Comparison of ENCODE assay signal across 8 cellular contexts in the genomic region with DNA sequence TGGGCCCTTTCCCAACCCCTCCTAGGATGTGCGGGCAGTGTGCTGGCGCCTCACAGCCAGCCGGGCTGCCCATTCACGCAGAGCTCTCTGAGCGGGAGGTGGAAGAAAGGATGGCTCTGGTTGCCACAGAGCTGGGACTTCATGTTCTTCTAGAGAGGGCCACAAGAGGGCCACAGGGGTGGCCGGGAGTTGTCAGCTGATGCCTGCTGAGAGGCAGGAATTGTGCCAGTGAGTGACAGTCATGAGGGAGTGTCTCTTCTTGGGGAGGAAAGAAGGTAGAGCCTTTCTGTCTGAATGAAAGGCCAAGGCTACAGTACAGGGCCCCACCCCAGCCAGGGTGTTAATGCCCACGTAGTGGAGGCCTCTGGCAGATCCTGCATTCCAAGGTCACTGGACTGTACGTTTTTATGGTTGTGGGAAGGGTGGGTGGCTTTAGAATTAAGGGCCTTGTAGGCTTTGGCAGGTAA. TPM values are rescaled to one million over a fixed set of nuclear protein-coding genes. Genes with fewer than 3 reads are reported as not detected.
DNase-seq lines count a peak whose midpoint lies in the region; ATAC-seq and TF ChIP-seq lines count a peak whose summit lies in the region.

No MANE protein-coding gene starts in this region.

- H3K27ac ChIP-seq in BLaER1 (no peak overlapping the region), adrenal gland (peak overlapping the region in 4 of 5 donors; percentile 6 to 84 (median 59))

- H3K4me3 ChIP-seq in BLaER1, result no peak overlapping the region
- no peak overlapping the region for H3K4me3 ChIP-seq in adrenal gland

- intact Hi-C loops in adrenal gland (cut with DNase I) (no loop called here), left ventricle myocardium superior (cut with micrococcal nuclease) (no loop called here), sciatic nerve (cut with DNase I) (no loop called here)

- TF ChIP-seq POLR2A in adrenal gland (IDR thresholded peaks at IDR 0.05), result peak in 1 of 2 donors; percentile 64

- H3K4me1 ChIP-seq in BLaER1 (peaks cover 12% of the 10 kb centered on the region; the same call in 1 of the 2 replicates), adrenal gland (replicated peaks in 1 of 2) (peaks cover 6 to 17% of the 10 kb centered on the region in 2 donors)

- H3K9me3 ChIP-seq in BLaER1 (no peaks in the 10 kb centered on the region), adrenal gland (replicated peaks in 1 of 3) (no peaks in the 10 kb centered on the region)

- ATAC-seq in left ventricle myocardium superior (peak; percentile 84), sciatic nerve (peak; percentile 68), HG03108 (IDR thresholded peaks at IDR 0.05; ENCODE audit: unreplicated experiment) (no peak)

- DNase-seq in H4 (ENCODE audit: low spot score) (peak; percentile 85), NCI-H226 (peak; percentile 33), adrenal gland (peak; percentile 82 to 96 (median 94)), left ventricle myocardium superior (peak; percentile 75), sciatic nerve (ENCODE audit: low spot score) (no peak)
- DNase-seq in stimulated activated CD4-positive, alpha-beta T cell treated with anti-CD3 and anti-CD28 coated beads, Interleukin-15, amount 100 ng/mL, for 24 hours, result no peak

- H3K9ac ChIP-seq in BLaER1, result 0 out of 2 replicates have a peak overlapping the region, but pooled peaks have one; percentile 10

- TF ChIP-seq CTCF in adrenal gland (IDR thresholded peaks at IDR 0.05), result peak; percentile 36 to 75 (median 70)

- H3K36me3 ChIP-seq in BLaER1 (peaks cover 63% of the 10 kb centered on the region), adrenal gland (replicated peaks in 1 of 2) (peaks cover 0 to 36% of the 10 kb centered on the region in 2 donors)

- H3K27me3 ChIP-seq in BLaER1 (no peaks in the 10 kb centered on the region), adrenal gland (no peaks in the 10 kb centered on the region)

- peaks cover 20% of the 10 kb centered on the region for H4K20me1 ChIP-seq in BLaER1

- 23 to 33% (median 26%) methylated on average over 7 to 8 of the region's 8 CpGs for WGBS in adrenal gland, 4 donors

- H3K4me2 ChIP-seq in BLaER1, result peak overlapping the region; percentile 7; the same call in 1 of the 2 replicates

RNA-seq across cellular contexts. Expression of gene FAM131A, which starts 8.3 kb away (rescaled TPM):
- 18.4 and 22.2 TPM in 2 replicates for total RNA-seq in H4 (2014; rRNA removed; shearing (Covaris generic))
- total RNA-seq in adrenal gland (10 to 100 TPM; 16.4 to 42.4 (median 33.7) TPM), left ventricle myocardium superior (41.0 TPM), sciatic nerve (22.6 TPM)
- polyA plus RNA-seq in adrenal gland, result 10 to 100 TPM; 13.3 to 43.0 (median 39.4) TPM

RNA-seq across cellular contexts. Expression of gene CLCN2, which starts 15.7 kb away (rescaled TPM):
- total RNA-seq in H4 (2014; rRNA removed; shearing (Covaris generic)), result 3.3 and 4.7 TPM in 2 replicates
- 10 to 100 TPM in 5 of 8 donors, 1 to 10 TPM in 3; 7.5 to 24.4 (median 14.9) TPM for total RNA-seq in adrenal gland
- polyA plus RNA-seq in adrenal gland, result 10 to 100 TPM; 11.4 to 27.8 (median 22.3) TPM
- total RNA-seq in left ventricle myocardium superior, result 3.6 TPM
- total RNA-seq in sciatic nerve, result 24.5 TPM

RNA-seq across cellular contexts. Expression of gene POLR2H, which starts 15.8 kb away (rescaled TPM):
- total RNA-seq in H4 (2014; rRNA removed; shearing (Covaris generic)), result 250 and 279 TPM in 2 replicates
- 100 to 1,000 TPM in 1 of 8 donors, 10 to 100 TPM in 7; 63.1 to 101 (median 71.1) TPM for total RNA-seq in adrenal gland
- polyA plus RNA-seq in adrenal gland, result 100 to 1,000 TPM in 2 of 3 donors, 10 to 100 TPM in 1; 87.7 to 199 (median 194) TPM
- 26.0 TPM for total RNA-seq in left ventricle myocardium superior
- total RNA-seq in sciatic nerve, result 57.8 TPM

RNA-seq across cellular contexts. Expression of gene EIF4G1, which starts 31.3 kb away (rescaled TPM):
- 216 and 235 TPM in 2 replicates for total RNA-seq in H4 (2014; rRNA removed; shearing (Covaris generic))
- total RNA-seq in adrenal gland (100 to 1,000 TPM; 289 to 600 (median 369) TPM), left ventricle myocardium superior (250 TPM), sciatic nerve (248 TPM)
- 100 to 1,000 TPM; 248 to 411 (median 268) TPM for polyA plus RNA-seq in adrenal gland

RNA-seq across cellular contexts. Expression of gene THPO, which starts 32.3 kb away (rescaled TPM):
- 0.43 and 0.74 TPM in 2 replicates for total RNA-seq in H4 (2014; rRNA removed; shearing (Covaris generic))
- total RNA-seq in adrenal gland (1 to 10 TPM in 3 of 8 donors, under 1 TPM in 2, not detected in 3; 0.60 to 5.3 (median 2.5) TPM), left ventricle myocardium superior (0.37 TPM), sciatic nerve (1.2 TPM)
- 1 to 10 TPM in 2 of 3 donors, under 1 TPM in 1; 0.82 to 4.4 (median 2.2) TPM for polyA plus RNA-seq in adrenal gland

Comparison
In these comparisons a context has a peak if more than half of its experiments do, and no peak if none do; other contexts are left out.
1. DNase-seq: peak in H4 (single experiment), NCI-H226 (single experiment), adrenal gland (7 of 7) and left ventricle myocardium superior (single experiment); none in sciatic nerve (single experiment) and stimulated activated CD4-positive, alpha-beta T cell treated with anti-CD3 and anti-CD28 coated beads, Interleukin-15, amount 100 ng/mL, for 24 hours (single experiment).